ENCODE assay signal across 8 cellular contexts in the genomic region with DNA sequence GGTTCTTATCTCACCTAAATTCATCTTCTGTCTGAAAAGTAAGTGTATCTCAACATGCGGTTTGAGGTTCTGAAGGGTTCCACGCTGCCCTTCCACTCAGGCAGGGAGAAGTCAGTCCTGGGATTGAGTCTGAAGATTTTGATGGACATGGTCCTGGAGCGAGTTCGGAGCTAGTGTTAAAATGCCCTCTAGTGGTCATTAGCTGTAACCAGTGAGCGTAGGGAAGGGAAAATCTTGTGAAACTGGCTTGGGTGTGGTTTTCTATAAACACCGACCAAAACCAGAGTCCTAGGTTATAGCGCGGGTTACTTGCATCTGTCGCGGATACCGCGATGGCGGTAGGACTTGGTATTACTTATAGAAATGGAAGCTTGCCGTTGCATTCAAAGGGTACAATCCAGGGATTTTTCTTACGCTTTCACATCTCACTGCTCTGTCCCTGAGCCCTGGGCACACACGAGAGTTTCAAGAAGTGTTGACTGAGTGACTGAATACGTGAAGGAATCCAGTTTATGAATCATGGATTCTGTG.
DNase-seq lines count a peak whose midpoint lies in the region; ATAC-seq, FAIRE-seq and TF ChIP-seq lines count a peak whose summit lies in the region.

No MANE protein-coding gene starts in this region.

- no peaks in the 10 kb centered on the region for H3K9me1 ChIP-seq in keratinocyte (ENCODE audit: control insufficient read depth, extremely low read depth, insufficient read depth, low read length)

- ATAC-seq in GM19467 (IDR thresholded peaks at IDR 0.05; ENCODE audit: unreplicated experiment) = peak; percentile 90
- ATAC-seq in HG03442 (IDR thresholded peaks at IDR 0.05; ENCODE audit: unreplicated experiment) = peak; percentile 97

- peak; percentile 97 for TF ChIP-seq CTCF in DOHH2 (IDR thresholded peaks at IDR 0.05; ENCODE audit: low read depth, low read length, poor library complexity, severe bottlenecking)
- TF ChIP-seq CTCF in keratinocyte (optimal IDR thresholded peaks at IDR 0.05 in 1 of 3, IDR thresholded peaks at IDR 0.05 in 1 of 3, conservative IDR thresholded peaks at IDR 0.05 in 1 of 3; ENCODE audit: extremely low read depth in 1 of 3, insufficient read depth in 2 of 3, low read length in 3 of 3) = peak; percentile 79 to 91 (median 83)
- TF ChIP-seq CTCF in tibial artery (IDR thresholded peaks at IDR 0.05) = peak; percentile 61 to 85

- peak; percentile 47 to 82 for DNase-seq in NCI-H524 (lab: John Stamatoyannopoulos, UW)
- peak; percentile 44 to 78 for DNase-seq in T47D (ENCODE audit: low read depth in 1 of 2, low spot score in 1 of 2)
- no peak for DNase-seq in keratinocyte (ENCODE audit: low read depth, low spot score)
- DNase-seq in tibial artery = no peak
- no peak for DNase-seq in DMS153 treated with DMSO at 0.1 percent for 48 hours (lab: John Stamatoyannopoulos, UW; ENCODE audit: unreplicated experiment)

- no peaks in the 10 kb centered on the region for H3F3A ChIP-seq in DOHH2 (ENCODE audit: control insufficient read depth, insufficient read depth)

- H4K20me1 ChIP-seq in DOHH2 (ENCODE audit: control insufficient read depth, insufficient read depth, low read depth, low read length) (no peaks in the 10 kb centered on the region), keratinocyte (ENCODE audit: control insufficient read depth, extremely low read depth, insufficient read depth, low read length) (no peaks in the 10 kb centered on the region)

- dilution Hi-C loops in keratinocyte (cut with MboI; ENCODE audit: extremely low pct_ligation_motif_present, low sequenced_read_pairs) = no loop called here

- peak; percentile 79 for FAIRE-seq in keratinocyte (lab: Jason Lieb, UNC)

- H3K27ac ChIP-seq in DOHH2 (ENCODE audit: low read depth, low read length) (no peak overlapping the region), keratinocyte (ENCODE audit: control insufficient read depth, insufficient read depth, low read length) (no peak overlapping the region), tibial artery (no peak overlapping the region)

- H3K4me3 ChIP-seq in DOHH2 (ENCODE audit: low read length) (no peak overlapping the region), keratinocyte (ENCODE audit: control insufficient read depth in 2 of 3, extremely low read depth in 1 of 3, insufficient read depth in 2 of 3, low read depth in 1 of 3, low read length in 3 of 3) (no peak overlapping the region), tibial artery (peak overlapping the region; percentile 20 to 22)

- H3K9ac ChIP-seq in keratinocyte (ENCODE audit: control insufficient read depth, extremely low read depth, insufficient read depth, low read length) = no peak overlapping the region

- intact Hi-C loops in tibial artery (cut with DNase I; ENCODE audit: low total_unique reads) = no loop called here

- H3K9me3 ChIP-seq in DOHH2 (ENCODE audit: control insufficient read depth, insufficient read depth, low read length) (no peaks in the 10 kb centered on the region), keratinocyte (ENCODE audit: control insufficient read depth, low read depth, low read length) (no peaks in the 10 kb centered on the region), tibial artery (no peaks in the 10 kb centered on the region)

- no peak overlapping the region for H2AFZ ChIP-seq in keratinocyte (ENCODE audit: control insufficient read depth, low read length)

- in situ Hi-C loops in T47D (cut with HindIII; ENCODE audit: low pct_unique_long_range_greater_than_20kb, low sequenced_read_pairs) = no loop called here

- H3K4me2 ChIP-seq in DOHH2 (ENCODE audit: low read length) (no peak overlapping the region), keratinocyte (ENCODE audit: control insufficient read depth, extremely low read depth, insufficient read depth, low read depth, low read length) (peak overlapping the region; percentile 55)

- H3K9me2 ChIP-seq in DOHH2 (replicated peaks; ENCODE audit: control insufficient read depth, low read length) = no peaks in the 10 kb centered on the region

- no peaks in the 10 kb centered on the region for H3K4me1 ChIP-seq in DOHH2 (ENCODE audit: control insufficient read depth, low read length)
- H3K4me1 ChIP-seq in keratinocyte (ENCODE audit: control insufficient read depth, extremely low read depth, insufficient read depth, low read length) = peaks cover 3% of the 10 kb centered on the region
- H3K4me1 ChIP-seq in tibial artery = peaks cover 0 to 16% (median 4%) of the 10 kb centered on the region in 4 donors

- no peaks in the 10 kb centered on the region for H3K79me2 ChIP-seq in DOHH2 (ENCODE audit: control insufficient read depth, low read length)
- H3K79me2 ChIP-seq in keratinocyte (ENCODE audit: control insufficient read depth, insufficient read depth, low read length) = no peaks in the 10 kb centered on the region

- H3K27me3 ChIP-seq in DOHH2 (ENCODE audit: control insufficient read depth, low read length) (peaks cover 33% of the 10 kb centered on the region), keratinocyte (ENCODE audit: control insufficient read depth, extremely low read depth, insufficient read depth, low read length) (no peaks in the 10 kb centered on the region), tibial artery (peaks cover 0 to 3% of the 10 kb centered on the region in 2 donors)

- H3K36me3 ChIP-seq in DOHH2 (ENCODE audit: control insufficient read depth, low read length) (no peaks in the 10 kb centered on the region), keratinocyte (ENCODE audit: control insufficient read depth in 2 of 2, extremely low read depth in 1 of 2, insufficient read depth in 2 of 2, low read length in 2 of 2) (no peaks in the 10 kb centered on the region), tibial artery (no peaks in the 10 kb centered on the region)

Comparison
In these comparisons a context has a peak if more than half of its experiments do, and no peak if none do; other contexts are left out.
1. H3K4me3 ChIP-seq: peak in tibial artery (2 of 2); none in DOHH2 (single experiment) and keratinocyte (0 of 3).
2. DNase-seq: peak in NCI-H524 (2 of 2) and T47D (2 of 2); none in keratinocyte (single experiment), tibial artery (0 of 2) and DMS153 treated with DMSO at 0.1 percent for 48 hours (single experiment).
3. Peak in every context shown above with its lines, with median percentiles within 50 percentile points of each other: CTCF ChIP-seq.